In genomic region chr3:172040976-172041963, GRCh38 we compare ENCODE assay signal across 8 cellular contexts. TPM values are rescaled to one million over a fixed set of nuclear protein-coding genes. Genes with fewer than 3 reads are reported as not detected.
A peak's percentile ranks its signal among the peaks of the same experiment; 100 is the strongest.
DNase-seq lines count a peak whose midpoint lies in the region; ATAC-seq and TF ChIP-seq lines count a peak whose summit lies in the region.

No MANE protein-coding gene starts in this region.

- 6 to 34% methylated on average over 16 of the region's 16 CpGs for WGBS in sigmoid colon, 2 donors

- peaks cover 4% of the 10 kb centered on the region; the same call in 1 of the 2 replicates for H3K27me3 Mint-ChIP-seq in HFFc6 (ENCODE audit: insufficient read depth)
- peaks cover 5% of the 10 kb centered on the region for H3K27me3 Mint-ChIP-seq in activated CD8-positive, alpha-beta T cell treated with anti-CD3 and anti-CD28 coated beads, Interleukin-2, amount 10 ng/mL, durations not matched to agents 7 days and 5 days (ENCODE audit: low read depth)

- TF ChIP-seq CTCF in AG04449 (IDR thresholded peaks at IDR 0.05; ENCODE audit: insufficient read depth, low read length, missing control alignments) (no peak), HFFc6 (IDR thresholded peaks at IDR 0.05) (0 out of 2 replicates have a peak, but pooled peaks have one; percentile 15), right atrium auricular region (IDR thresholded peaks at IDR 0.05) (no peak), sigmoid colon (IDR thresholded peaks at IDR 0.05) (no peak)

- peaks cover 0 to 52% of the 10 kb centered on the region in 2 donors for H3K4me1 ChIP-seq in right atrium auricular region
- peaks cover 0 to 57% (median 39%) of the 10 kb centered on the region in 4 donors for H3K4me1 ChIP-seq in sigmoid colon

- H3K9me3 ChIP-seq in right atrium auricular region = no peaks in the 10 kb centered on the region
- no peaks in the 10 kb centered on the region for H3K9me3 ChIP-seq in sigmoid colon

- ATAC-seq in activated CD8-positive, alpha-beta T cell treated with anti-CD3 and anti-CD28 coated beads, Interleukin-2, amount 10 ng/mL, durations not matched to agents 7 days and 5 days = no peak
- no peak for ATAC-seq in HG03139 (IDR thresholded peaks at IDR 0.05; ENCODE audit: unreplicated experiment)

- peaks cover 61% of the 10 kb centered on the region for H3K4me1 Mint-ChIP-seq in HFFc6 (ENCODE audit: low read depth)
- H3K4me1 Mint-ChIP-seq in activated CD8-positive, alpha-beta T cell treated with anti-CD3 and anti-CD28 coated beads, Interleukin-2, amount 10 ng/mL, durations not matched to agents 7 days and 5 days (ENCODE audit: low read depth) = peaks cover 11% of the 10 kb centered on the region

- intact Hi-C loops in sigmoid colon (cut with DNase I) = loop anchor here (5.0 kb wide), 6 partner anchors 86 to 1174 kb away; no protein-coding TSS in a partner anchor

- no peaks in the 10 kb centered on the region for H3K36me3 ChIP-seq in right atrium auricular region
- no peaks in the 10 kb centered on the region for H3K36me3 ChIP-seq in sigmoid colon

- H3K9me3 Mint-ChIP-seq in HFFc6 = no peaks in the 10 kb centered on the region
- no peaks in the 10 kb centered on the region for H3K9me3 Mint-ChIP-seq in activated CD8-positive, alpha-beta T cell treated with anti-CD3 and anti-CD28 coated beads, Interleukin-2, amount 10 ng/mL, durations not matched to agents 7 days and 5 days (ENCODE audit: insufficient read depth)

- no peak for TF ChIP-seq EP300 in sigmoid colon (IDR thresholded peaks at IDR 0.05)

- H3K27ac Mint-ChIP-seq in HFFc6 = peak overlapping the region; percentile 93
- H3K27ac Mint-ChIP-seq in activated CD8-positive, alpha-beta T cell treated with anti-CD3 and anti-CD28 coated beads, Interleukin-2, amount 10 ng/mL, durations not matched to agents 7 days and 5 days = no peak overlapping the region

- H3K4me3 Mint-ChIP-seq in HFFc6 = peak overlapping the region; percentile 95
- peak overlapping the region; percentile 74 for H3K4me3 Mint-ChIP-seq in activated CD8-positive, alpha-beta T cell treated with anti-CD3 and anti-CD28 coated beads, Interleukin-2, amount 10 ng/mL, durations not matched to agents 7 days and 5 days

- POLR2A ChIA-PET in AG04449 (lab: Yijun Ruan, JAX) = interaction anchor here (0.6 to 1.7 kb wide), 14 partner anchors 25 to 423 kb away, joined by 3 to 5 read pairs (median 3); no protein-coding TSS in a partner anchor
- POLR2A ChIA-PET in activated CD8-positive, alpha-beta T cell treated with anti-CD3 and anti-CD28 coated beads, Interleukin-2, amount 10 ng/mL, durations not matched to agents 7 days and 5 days (lab: Charles Lee) = no interaction called here

- H3K27ac ChIP-seq in right atrium auricular region = peak overlapping the region; percentile 99
- H3K27ac ChIP-seq in sigmoid colon = peak overlapping the region; percentile 87 to 100 (median 98)

- H3K36me3 Mint-ChIP-seq in HFFc6 (ENCODE audit: low read depth) = peaks cover 32% of the 10 kb centered on the region
- no peaks in the 10 kb centered on the region for H3K36me3 Mint-ChIP-seq in activated CD8-positive, alpha-beta T cell treated with anti-CD3 and anti-CD28 coated beads, Interleukin-2, amount 10 ng/mL, durations not matched to agents 7 days and 5 days (ENCODE audit: low read depth)

- peak overlapping the region; percentile 89 for H3K4me3 ChIP-seq in AG04449 (ENCODE audit: low read depth, low read length)
- H3K4me3 ChIP-seq in right atrium auricular region = peak overlapping the region; percentile 93 to 99
- H3K4me3 ChIP-seq in sigmoid colon = peak overlapping the region; percentile 60 to 97 (median 94)

- no peak for TF ChIP-seq POLR2A in sigmoid colon (IDR thresholded peaks at IDR 0.05)

- CTCF ChIA-PET in AG04449 (lab: Yijun Ruan, JAX) = interaction anchor here (0.7 to 1.8 kb wide), 8 partner anchors 10 to 395 kb away, joined by 3 to 5 read pairs (median 4); no protein-coding TSS in a partner anchor
- CTCF ChIA-PET in activated CD8-positive, alpha-beta T cell treated with anti-CD3 and anti-CD28 coated beads, Interleukin-2, amount 10 ng/mL, durations not matched to agents 7 days and 5 days (lab: Charles Lee) = interaction anchor here (0.7 to 1.5 kb wide), 3 partner anchors 13 to 291 kb away, joined by 3 to 5 read pairs (median 3); no protein-coding TSS in a partner anchor

- H3K27me3 ChIP-seq in right atrium auricular region (no peaks in the 10 kb centered on the region), sigmoid colon (no peaks in the 10 kb centered on the region)

- DNase-seq in AG04449 (ENCODE audit: low read depth, low spot score) (no peak), HFFc6 (peak; percentile 55), right atrium auricular region (ENCODE audit: low spot score) (no peak), sigmoid colon (no peak), T-helper 9 cell (no peak)
- DNase-seq in activated CD8-positive, alpha-beta T cell treated with anti-CD3 and anti-CD28 coated beads, Interleukin-2, amount 10 ng/mL, durations not matched to agents 7 days and 5 days = no peak
- DNase-seq in stimulated activated CD4-positive, alpha-beta T cell treated with anti-CD3 and anti-CD28 coated beads, Interleukin-4, amount 100 ng/mL, for 24 hours = no peak

RNA-seq across cellular contexts. Expression of gene FNDC3B, which starts 1.9 kb away (rescaled TPM):
- total RNA-seq in HFFc6 (2021; fragmentation: NEBNext Ultra II Directional; extraction: Animal tissue kit (Norgen Biotek cat#: 25700)) = 100 to 1,000 TPM; 133 to 192 (median 155) TPM
- total RNA-seq in activated CD8-positive, alpha-beta T cell treated with anti-CD3 and anti-CD28 coated beads, Interleukin-2, amount 10 ng/mL, durations not matched to agents 7 days and 5 days = 10 to 100 TPM; 11.5 to 12.3 TPM
- total RNA-seq in right atrium auricular region (10 to 100 TPM; 57.6 to 69.3 TPM), sigmoid colon (10 to 100 TPM; 50.3 to 93.9 (median 63.0) TPM)
- polyA plus RNA-seq in sigmoid colon = 10 to 100 TPM; 16.2 to 25.7 (median 18.0) TPM
